ENCODE assay signal across 8 cellular contexts in genomic region chr13:30572859-30573275, GRCh38. TPM values are rescaled to one million over a fixed set of nuclear protein-coding genes. Genes with fewer than 3 reads are reported as not detected.
DNase-seq lines count a peak whose midpoint lies in the region; ATAC-seq and TF ChIP-seq lines count a peak whose summit lies in the region.

No MANE protein-coding gene starts in this region.

- H3K79me1 ChIP-seq in mesendoderm (ENCODE audit: low read length), result no peaks in the 10 kb centered on the region

- H3K4me1 ChIP-seq in mesendoderm (ENCODE audit: control insufficient read depth, low read depth, low read length), result no peaks in the 10 kb centered on the region

- no CpG with 5 or more reads among the region's 1 CpG for WGBS in mesendoderm (ENCODE audit: extremely low coverage, insufficient coverage, low lambda C conversion rate)

- no peak overlapping the region for H4K8ac ChIP-seq in mesendoderm (ENCODE audit: low read depth, low read length)

- H3K4me3 Mint-ChIP-seq in endothelial cell (ENCODE audit: unreplicated experiment), result no peak overlapping the region

- H3K9ac ChIP-seq in mesendoderm (ENCODE audit: low read length), result no peak overlapping the region

- no peaks in the 10 kb centered on the region for H3K79me2 ChIP-seq in mesendoderm (ENCODE audit: control insufficient read depth, insufficient read depth, low read length)

- no peak overlapping the region for H3K56ac ChIP-seq in mesendoderm (ENCODE audit: low read length)

- H3K27me3 Mint-ChIP-seq in endothelial cell (ENCODE audit: unreplicated experiment), result peaks cover 2% of the 10 kb centered on the region

- TF ChIP-seq CTCF in endothelial cell (IDR thresholded peaks at IDR 0.05; ENCODE audit: unreplicated experiment), result no peak

- H2BK15ac ChIP-seq in mesendoderm (replicated peaks; ENCODE audit: low read depth), result no peak overlapping the region

- no peak overlapping the region for H3K4ac ChIP-seq in mesendoderm (ENCODE audit: low read depth, low read length)

- H3K36me3 ChIP-seq in mesendoderm (ENCODE audit: control insufficient read depth, insufficient read depth, low read length), result no peaks in the 10 kb centered on the region

- H2BK120ac ChIP-seq in mesendoderm (ENCODE audit: low read depth, low read length), result no peak overlapping the region

- H3K4me2 ChIP-seq in mesendoderm (ENCODE audit: low read length), result no peak overlapping the region

- no peak overlapping the region for H2AK5ac ChIP-seq in mesendoderm (ENCODE audit: low read length)

- H3K9me3 Mint-ChIP-seq in endothelial cell (ENCODE audit: unreplicated experiment), result no peaks in the 10 kb centered on the region

- no peaks in the 10 kb centered on the region for H3K27me3 ChIP-seq in mesendoderm (ENCODE audit: insufficient read depth, low read length, poor library complexity)

- H3K4me3 ChIP-seq in mesendoderm (ENCODE audit: low read length), result no peak overlapping the region

- no peaks in the 10 kb centered on the region for H3K4me1 Mint-ChIP-seq in endothelial cell (ENCODE audit: unreplicated experiment)

- no peak overlapping the region for H3K18ac ChIP-seq in mesendoderm (ENCODE audit: low read length)

- H4K5ac ChIP-seq in mesendoderm (ENCODE audit: low read length), result no peak overlapping the region

- H3K23ac ChIP-seq in mesendoderm (ENCODE audit: low read length), result no peak overlapping the region

- no peak overlapping the region for H2BK5ac ChIP-seq in mesendoderm (ENCODE audit: low read length)

- peak; percentile 68 for ATAC-seq in HG02678 (IDR thresholded peaks at IDR 0.05; ENCODE audit: unreplicated experiment)

- H3K36me3 Mint-ChIP-seq in endothelial cell (ENCODE audit: low read depth, unreplicated experiment), result no peaks in the 10 kb centered on the region

- no peak overlapping the region for H3K27ac ChIP-seq in mesendoderm (ENCODE audit: low read depth, low read length)

- H3K27ac Mint-ChIP-seq in endothelial cell (ENCODE audit: unreplicated experiment), result no peak overlapping the region

- DNase-seq in A172 (ENCODE audit: low spot score), result peak; percentile 65
- peak; percentile 17 for DNase-seq in GM04504 (ENCODE audit: low read depth)
- DNase-seq in RKO (ENCODE audit: low spot score), result peak; percentile 70
- peak; percentile 62 for DNase-seq in dedifferentiated amniotic fluid mesenchymal stem cell (ENCODE audit: extremely low spot score)
- peak; percentile 35 for DNase-seq in mesendoderm
- DNase-seq in NCI-H2171 (lab: John Stamatoyannopoulos, UW), result no peak
- no peak for DNase-seq in endothelial cell (ENCODE audit: low spot score)

RNA-seq across cellular contexts. Expression of gene USPL1, which starts 44.9 kb away (rescaled TPM):
- 16.8 and 17.0 TPM in 2 replicates for total RNA-seq in A172 (2014; rRNA removed; shearing (Covaris generic))
- polyA plus RNA-seq in mesendoderm (2013, experiment 1 of 2), result 9.5 TPM
- polyA plus RNA-seq in mesendoderm (2013, experiment 2 of 2), result 9.7 TPM
- total RNA-seq in endothelial cell (ENCODE audit: unreplicated experiment), result 21.1 TPM

Comparison
In these comparisons a context has a peak if more than half of its experiments do, and no peak if none do; other contexts are left out.
1. DNase-seq: peak in A172 (single experiment), GM04504 (single experiment), RKO (single experiment), dedifferentiated amniotic fluid mesenchymal stem cell (single experiment) and mesendoderm (single experiment); none in NCI-H2171 (single experiment) and endothelial cell (single experiment).